21 cellular contexts compared by ENCODE assay signal in genomic region chr1:220928320-220928719, GRCh38.
"Had no signal": no experiment of that assay in that cellular context is flagged by ENCODE, and none has a peak within 500 bp of the region (broad histone marks: within the 10 kb centered on the region; RNA-seq: fewer than 3 reads in every experiment).

No MANE protein-coding gene starts in this region.

- H3K9me3 Mint-ChIP-seq: activated naive CD8-positive, alpha-beta T cell treated with anti-CD3 and anti-CD28 coated beads, Interleukin-2, amount 10 ng/mL, durations not matched to agents 7 days and 5 days had no signal

- DNase-seq: activated CD4-positive, alpha-beta T cell treated with anti-CD3 and anti-CD28 coated beads for 36 hours; activated CD8-positive, alpha-beta memory T cell treated with anti-CD3 and anti-CD28 coated beads, Interleukin-2, amount 50 U/mL, for 48 hours; activated CD8-positive, alpha-beta T cell treated with anti-CD3 and anti-CD28 coated beads, Interleukin-2, amount 10 ng/mL, durations not matched to agents 7 days and 5 days; activated naive CD4-positive, alpha-beta T cell treated with anti-CD3 and anti-CD28 coated beads, Interleukin-2, amount 50 U/mL, for 16 hours; activated naive CD8-positive, alpha-beta T cell treated with anti-CD3 and anti-CD28 coated beads, Interleukin-2, amount 10 ng/mL, durations not matched to agents 7 days and 5 days; activated T-cell treated with anti-CD3 and anti-CD28 coated beads, Interleukin-2, amount 50 U/mL, for 1 hour; adrenal gland; anterior cingulate cortex; cerebellar nuclear complex; Kasumi-1; NCI-H1105 treated with DMSO at 0.1 percent for 48 hours; NCI-H146; NCI-H187 treated with DMSO at 0.1 percent for 48 hours; NCI-H2081 treated with DMSO at 0.1 percent for 48 hours; NCI-H446; Peyer's patch; Right ventricle myocardium superior; T-cell; T-helper 2 cell; T1000; WERI-Rb-1 had no signal

- ATAC-seq: activated CD4-positive, alpha-beta T cell treated with anti-CD3 and anti-CD28 coated beads for 36 hours; activated CD8-positive, alpha-beta T cell treated with anti-CD3 and anti-CD28 coated beads, Interleukin-2, amount 10 ng/mL, durations not matched to agents 7 days and 5 days; T-cell had no signal

- H3K27me3 Mint-ChIP-seq: activated naive CD8-positive, alpha-beta T cell treated with anti-CD3 and anti-CD28 coated beads, Interleukin-2, amount 10 ng/mL, durations not matched to agents 7 days and 5 days had no signal

- H3K4me3 Mint-ChIP-seq: activated CD4-positive, alpha-beta T cell treated with anti-CD3 and anti-CD28 coated beads for 36 hours; activated CD8-positive, alpha-beta T cell treated with anti-CD3 and anti-CD28 coated beads, Interleukin-2, amount 10 ng/mL, durations not matched to agents 7 days and 5 days; activated naive CD8-positive, alpha-beta T cell treated with anti-CD3 and anti-CD28 coated beads, Interleukin-2, amount 10 ng/mL, durations not matched to agents 7 days and 5 days; T-cell had no signal

- H3K4me1 Mint-ChIP-seq: activated CD4-positive, alpha-beta T cell treated with anti-CD3 and anti-CD28 coated beads for 36 hours; activated naive CD8-positive, alpha-beta T cell treated with anti-CD3 and anti-CD28 coated beads, Interleukin-2, amount 10 ng/mL, durations not matched to agents 7 days and 5 days; T-cell had no signal

- H3K36me3 Mint-ChIP-seq: activated naive CD8-positive, alpha-beta T cell treated with anti-CD3 and anti-CD28 coated beads, Interleukin-2, amount 10 ng/mL, durations not matched to agents 7 days and 5 days; T-cell had no signal

- H3K27ac Mint-ChIP-seq: activated CD4-positive, alpha-beta T cell treated with anti-CD3 and anti-CD28 coated beads for 36 hours; activated CD8-positive, alpha-beta T cell treated with anti-CD3 and anti-CD28 coated beads, Interleukin-2, amount 10 ng/mL, durations not matched to agents 7 days and 5 days; activated naive CD8-positive, alpha-beta T cell treated with anti-CD3 and anti-CD28 coated beads, Interleukin-2, amount 10 ng/mL, durations not matched to agents 7 days and 5 days; T-cell had no signal
